In the genomic region with DNA sequence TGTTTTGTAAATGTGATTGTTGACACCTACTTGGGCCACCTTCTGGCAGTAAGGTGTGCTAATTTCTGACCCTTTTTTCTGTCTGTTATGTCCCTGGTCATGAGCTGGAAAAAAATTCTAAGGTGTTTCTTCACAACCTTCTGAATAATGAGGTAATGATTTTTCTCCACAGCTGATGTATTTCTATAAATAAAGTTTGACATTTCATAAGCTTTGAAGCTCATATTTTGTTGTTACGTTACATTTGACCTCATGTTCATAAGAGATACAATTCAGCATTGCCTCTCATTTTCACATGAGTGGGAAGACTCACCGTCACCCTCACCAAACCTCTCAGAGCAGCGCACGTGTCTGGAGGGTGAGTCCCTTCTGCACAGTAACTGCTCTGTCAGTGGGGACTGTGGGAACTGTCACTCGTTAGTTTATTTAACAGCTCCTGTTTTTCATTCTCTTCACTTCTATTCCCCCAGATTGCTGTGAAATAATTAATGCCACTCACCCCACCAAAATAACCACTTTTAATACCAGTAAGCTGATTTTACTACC, we compare ENCODE assay signal across 14 cellular contexts.
DNase-seq lines count a peak whose midpoint lies in the region; ATAC-seq and TF ChIP-seq lines count a peak whose summit lies in the region.
"Had no signal": no experiment of that assay in that cellular context is flagged by ENCODE, and none has a peak within 500 bp of the region (broad histone marks: within the 10 kb centered on the region; RNA-seq: fewer than 3 reads in every experiment).

No MANE protein-coding gene starts in this region.

- 57 to 75% (median 71%) methylated on average over 5 of the region's 5 CpGs for WGBS in heart left ventricle, 4 donors
- WGBS in psoas muscle, 3 donors = 68 to 88% (median 78%) methylated on average over 5 of the region's 5 CpGs

- H3K27me3 Mint-ChIP-seq in stimulated activated naive CD8-positive, alpha-beta T cell treated with anti-CD3 and anti-CD28 coated beads, Interleukin-15, Interleukin-2, amounts not matched to agents 100 ng/mL and 50 ng/mL, for 24 hours = no peaks in the 10 kb centered on the region

- H3K4me3 ChIP-seq in heart left ventricle = no peak overlapping the region
- no peak overlapping the region for H3K4me3 ChIP-seq in psoas muscle
- H3K4me3 ChIP-seq: ascending aorta had no signal

- H3K27me3 ChIP-seq in heart left ventricle (no peaks in the 10 kb centered on the region), psoas muscle (ENCODE audit: insufficient read depth in 3 of 3, low read length in 2 of 3) (no peaks in the 10 kb centered on the region)
- H3K27me3 ChIP-seq: ascending aorta had no signal

- TF ChIP-seq CTCF in heart left ventricle (IDR thresholded peaks at IDR 0.05) = no peak
- no peak for TF ChIP-seq CTCF in psoas muscle (IDR thresholded peaks at IDR 0.05)

- peak overlapping the region; percentile 44 for H3K4me3 Mint-ChIP-seq in stimulated activated naive CD8-positive, alpha-beta T cell treated with anti-CD3 and anti-CD28 coated beads, Interleukin-15, Interleukin-2, amounts not matched to agents 100 ng/mL and 50 ng/mL, for 24 hours

- no peak for TF ChIP-seq POLR2A in heart left ventricle (IDR thresholded peaks at IDR 0.05)

- H3K9me3 ChIP-seq in heart left ventricle (no peaks in the 10 kb centered on the region), psoas muscle (no peaks in the 10 kb centered on the region)
- H3K9me3 ChIP-seq: ascending aorta, SK-N-SH had no signal

- peaks cover 95% of the 10 kb centered on the region for H3K4me1 Mint-ChIP-seq in stimulated activated naive CD8-positive, alpha-beta T cell treated with anti-CD3 and anti-CD28 coated beads, Interleukin-15, Interleukin-2, amounts not matched to agents 100 ng/mL and 50 ng/mL, for 24 hours (ENCODE audit: low read depth)

- H3K27ac Mint-ChIP-seq in stimulated activated naive CD8-positive, alpha-beta T cell treated with anti-CD3 and anti-CD28 coated beads, Interleukin-15, Interleukin-2, amounts not matched to agents 100 ng/mL and 50 ng/mL, for 24 hours = peak overlapping the region; percentile 75

- no peak for DNase-seq in heart left ventricle
- no peak for DNase-seq in Right ventricle myocardium inferior (ENCODE audit: missing footprints)
- DNase-seq in activated CD4-positive, alpha-beta T cell treated with anti-CD3 and anti-CD28 coated beads, Interleukin-2, amount 50 U/mL, for 24 hours (ENCODE audit: low read depth in 1 of 2, low spot score in 1 of 2) = peak; percentile 7 to 55
- DNase-seq in psoas muscle = no peak
- no peak for DNase-seq in islet precursor cell
- no peak for DNase-seq in NCI-H2081 treated with DMSO at 0.1 percent for 48 hours (lab: John Stamatoyannopoulos, UW)
- DNase-seq in DMS153 treated with DMSO at 0.1 percent for 48 hours (lab: John Stamatoyannopoulos, UW; ENCODE audit: unreplicated experiment) = no peak
- DNase-seq: mesenchymal stem cell; MM.1S; NK-92 treated with Interleukin-12 subunit alpha and Interleukin-12 subunit beta, amount 100 ng/mL, for 24 hours; SK-N-SH had no signal

- H3K4me1 ChIP-seq in heart left ventricle = peaks cover 0 to 26% (median 6%) of the 10 kb centered on the region in 12 donors
- H3K4me1 ChIP-seq in psoas muscle = peaks cover 11% of the 10 kb centered on the region
- H3K4me1 ChIP-seq: ascending aorta had no signal

- H3K9me3 Mint-ChIP-seq in stimulated activated naive CD8-positive, alpha-beta T cell treated with anti-CD3 and anti-CD28 coated beads, Interleukin-15, Interleukin-2, amounts not matched to agents 100 ng/mL and 50 ng/mL, for 24 hours = no peaks in the 10 kb centered on the region

- intact Hi-C loops in heart left ventricle (cut with DNase I) (loop anchor here in 4 of 10 donors (5.0 to 10.0 kb wide), 3 partner anchors 123 to 261 kb away; no protein-coding TSS in a partner anchor), Right ventricle myocardium inferior (cut with DNase I) (no loop called here), psoas muscle (cut with DNase I) (loop anchor here in 1 of 2 donors (2.0 kb wide), 1 partner anchor 129 kb away; no protein-coding TSS in a partner anchor)

- H3K36me3 ChIP-seq in heart left ventricle (peaks cover 0 to 6% (median 0%) of the 10 kb centered on the region in 9 donors), psoas muscle (ENCODE audit: insufficient read depth in 1 of 2, low read depth in 1 of 2) (no peaks in the 10 kb centered on the region)
- H3K36me3 ChIP-seq: ascending aorta had no signal

- peaks cover 38% of the 10 kb centered on the region for H3K36me3 Mint-ChIP-seq in stimulated activated naive CD8-positive, alpha-beta T cell treated with anti-CD3 and anti-CD28 coated beads, Interleukin-15, Interleukin-2, amounts not matched to agents 100 ng/mL and 50 ng/mL, for 24 hours (ENCODE audit: low read depth)

- H3K27ac ChIP-seq in heart left ventricle (no peak overlapping the region), psoas muscle (peak overlapping the region; percentile 38)
- H3K27ac ChIP-seq: ascending aorta, VCaP had no signal

- ATAC-seq in heart left ventricle = peak in 3 of 4 donors; percentile 52 to 73 (median 58)
- ATAC-seq in Right ventricle myocardium inferior = no peak
- ATAC-seq in psoas muscle = peak in 3 of 4 donors; percentile 58 to 67 (median 66)

Comparison
In these comparisons a context has a peak if more than half of its experiments do, and no peak if none do; other contexts are left out.
1. DNase-seq: peak in activated CD4-positive, alpha-beta T cell treated with anti-CD3 and anti-CD28 coated beads, Interleukin-2, amount 50 U/mL, for 24 hours (2 of 2); none in heart left ventricle (0 of 5), Right ventricle myocardium inferior (single experiment), psoas muscle (0 of 2), islet precursor cell (single experiment), NCI-H2081 treated with DMSO at 0.1 percent for 48 hours (single experiment) and DMS153 treated with DMSO at 0.1 percent for 48 hours (single experiment).